In genomic region chr6:133160531-133160930, GRCh38 we compare ENCODE assay signal across 34 cellular contexts.
"Had no signal": no experiment of that assay in that cellular context is flagged by ENCODE, and none has a peak within 500 bp of the region (broad histone marks: within the 10 kb centered on the region; RNA-seq: fewer than 3 reads in every experiment).

No MANE protein-coding gene starts in this region.

- H3K4me3 ChIP-seq: adrenal gland, body of pancreas, MG63, Peyer's patch had no signal

- DNase-seq: activated CD4-positive, alpha-beta T cell treated with anti-CD3 and anti-CD28 coated beads for 1 hour; activated CD4-positive, alpha-beta T cell treated with anti-CD3 and anti-CD28 coated beads for 48 hours; activated CD4-positive, alpha-beta T cell treated with anti-CD3 and anti-CD28 coated beads, Interleukin-2, amount 50 U/mL, for 48 hours; activated CD4-positive, CD25-positive, alpha-beta regulatory T cell; activated CD8-positive, alpha-beta T cell treated with anti-CD3 and anti-CD28 coated beads, Interleukin-2, amount 10 ng/mL, durations not matched to agents 7 days and 5 days; activated gamma-delta T cell; activated naive CD4-positive, alpha-beta T cell treated with Interleukin-2 at 50 U/mL for 16 hours; activated naive CD8-positive, alpha-beta T cell treated with anti-CD3 and anti-CD28 coated beads, Interleukin-2, amount 10 ng/mL, durations not matched to agents 7 days and 5 days; activated T-cell treated with anti-CD3 and anti-CD28 coated beads, Interleukin-2, amount 50 U/mL, for 24 hours; adrenal gland; body of pancreas; caudate nucleus; cerebellar nuclear complex; Kasumi-1; KG1; MG63; NCI-H1092; NCI-H1436 treated with DMSO at 0.1 percent for 48 hours; NCI-H1694 treated with DMSO at 0.1 percent for 48 hours; NCI-H2029; NCI-H345; NCI-H510A; NCI-H526; NCI-H748 treated with DMSO at 0.1 percent for 48 hours; NK-92 treated with Interleukin-12 subunit alpha and Interleukin-12 subunit beta, amount 100 ng/mL, for 24 hours; PC-3; Peyer's patch; SIG-M5; T-helper 1 cell; T-helper 2 cell; T-helper 9 cell; WERI-Rb-1 had no signal

- H3K27me3 ChIP-seq: adrenal gland, body of pancreas, MG63, Peyer's patch had no signal

- H3K4me1 ChIP-seq: adrenal gland, Peyer's patch had no signal

- H3K9me3 ChIP-seq: adrenal gland, body of pancreas, MG63, Peyer's patch had no signal

- H3K27ac ChIP-seq: adrenal gland, body of pancreas, Peyer's patch, RWPE1, WERI-Rb-1 had no signal

- ATAC-seq: activated CD8-positive, alpha-beta T cell treated with anti-CD3 and anti-CD28 coated beads, Interleukin-2, amount 10 ng/mL, durations not matched to agents 7 days and 5 days; body of pancreas; PC-3; Right ventricle myocardium inferior had no signal

- H3K36me3 ChIP-seq: adrenal gland, MG63, Peyer's patch, WERI-Rb-1 had no signal
